In the genomic region with DNA sequence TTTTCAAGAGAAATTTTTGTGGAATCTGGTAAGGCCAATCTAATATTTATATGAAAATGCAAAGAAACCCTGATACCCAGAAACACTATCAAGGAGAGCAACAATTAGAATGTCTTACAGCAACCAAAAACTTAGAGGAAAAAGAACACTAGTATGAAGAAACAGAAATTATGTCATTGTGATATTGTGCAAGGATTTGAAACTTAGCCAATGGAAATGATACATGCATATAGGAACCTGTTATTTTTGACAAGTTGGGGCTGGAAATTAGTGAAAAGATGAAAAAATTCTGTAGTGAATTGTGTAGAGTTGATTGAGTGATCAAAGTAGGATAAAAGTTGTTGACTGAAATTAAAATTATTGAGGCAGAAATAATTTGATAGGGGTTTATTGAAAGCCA, we compare ENCODE assay signal across 17 cellular contexts.
DNase-seq lines count a peak whose midpoint lies in the region; ATAC-seq and TF ChIP-seq lines count a peak whose summit lies in the region.
"Had no signal": no experiment of that assay in that cellular context is flagged by ENCODE, and none has a peak within 500 bp of the region (broad histone marks: within the 10 kb centered on the region; RNA-seq: fewer than 3 reads in every experiment).

No MANE protein-coding gene starts in this region.

- no peak overlapping the region for H4K8ac ChIP-seq in mesenchymal stem cell (ENCODE audit: low read length)

- no peak overlapping the region for H3K18ac ChIP-seq in mesenchymal stem cell (ENCODE audit: low read depth in 1 of 2, low read length in 2 of 2)

- no peaks in the 10 kb centered on the region for H3K4me1 ChIP-seq in mesenchymal stem cell (ENCODE audit: control insufficient read depth, insufficient read depth, low read depth, low read length)
- H3K4me1 ChIP-seq: BLaER1 treated with 17β-estradiol and CSF1 and Interleukin-3, amounts not matched to agents 10 nM and 100 nM had no signal

- no peak overlapping the region for H3K4ac ChIP-seq in mesenchymal stem cell (ENCODE audit: low read depth in 1 of 2, low read length in 2 of 2)

- H3K27me3 ChIP-seq in mesenchymal stem cell (ENCODE audit: control insufficient read depth in 1 of 2, insufficient read depth in 1 of 2, low read length in 2 of 2) = no peaks in the 10 kb centered on the region
- H3K27me3 ChIP-seq: BLaER1 treated with 17β-estradiol and CSF1 and Interleukin-3, amounts not matched to agents 10 nM and 100 nM had no signal

- DNase-seq in NOMO-1 treated with DMSO at 0.1 percent for 48 hours (lab: John Stamatoyannopoulos, UW; ENCODE audit: unreplicated experiment) (peak; percentile 24), NOMO-1 treated with dmso at 0.1 percent for 144 hours (lab: John Stamatoyannopoulos, UW; ENCODE audit: unreplicated experiment) (no peak), NCI-H226 (peak; percentile 6), choroid plexus epithelial cell (ENCODE audit: low read depth) (peak; percentile 71), mesenchymal stem cell (peak; percentile 15), left lobe of liver (ENCODE audit: low spot score) (no peak), NCI-H510A (lab: John Stamatoyannopoulos, UW) (no peak)
- DNase-seq: H9, NCI-H1048, NCI-H1694, NCI-H446 treated with DMSO at 0.1 percent for 48 hours, NCI-H82, RPMI8226 had no signal

- no peaks in the 10 kb centered on the region for H3K36me3 ChIP-seq in mesenchymal stem cell (ENCODE audit: control insufficient read depth in 1 of 2, insufficient read depth in 2 of 2, low read depth in 1 of 2, low read length in 2 of 2)
- H3K36me3 ChIP-seq: BLaER1 treated with 17β-estradiol and CSF1 and Interleukin-3, amounts not matched to agents 10 nM and 100 nM had no signal

- H2BK15ac ChIP-seq in mesenchymal stem cell (ENCODE audit: low read depth, poor library complexity, severe bottlenecking) = no peak overlapping the region

- H3K23ac ChIP-seq in mesenchymal stem cell (ENCODE audit: low read length in 2 of 2) = no peak overlapping the region

- no peak overlapping the region for H2BK12ac ChIP-seq in mesenchymal stem cell (ENCODE audit: low read length in 2 of 2)

- ATAC-seq in left lobe of liver = no peak
- no peak for ATAC-seq in GM21381 (IDR thresholded peaks at IDR 0.05; ENCODE audit: unreplicated experiment)

- H2BK5ac ChIP-seq in mesenchymal stem cell (ENCODE audit: low read depth, low read length, poor library complexity, severe bottlenecking) = no peak overlapping the region

- H4K91ac ChIP-seq in mesenchymal stem cell (ENCODE audit: low read length) = no peak overlapping the region

- H3K9me3 ChIP-seq in mesenchymal stem cell (ENCODE audit: control insufficient read depth, low read length) = peaks cover 4% of the 10 kb centered on the region

- no peak overlapping the region for H3K27ac ChIP-seq in mesenchymal stem cell (ENCODE audit: low read length, poor library complexity, severe bottlenecking)
- H3K27ac ChIP-seq: 22Rv1; BLaER1 treated with 17β-estradiol and CSF1 and Interleukin-3, amounts not matched to agents 10 nM and 100 nM; SK-N-MC had no signal

- H2AFZ ChIP-seq in mesenchymal stem cell (ENCODE audit: low read depth, low read length) = no peak overlapping the region

- no peak overlapping the region for H2AK5ac ChIP-seq in mesenchymal stem cell (ENCODE audit: low read length, severe bottlenecking)

- H3K79me1 ChIP-seq in mesenchymal stem cell (replicated peaks; ENCODE audit: low read length, poor library complexity, severe bottlenecking) = no peaks in the 10 kb centered on the region

- no peak overlapping the region for H3K9ac ChIP-seq in mesenchymal stem cell (ENCODE audit: low read length)
- H3K9ac ChIP-seq: BLaER1 treated with 17β-estradiol and CSF1 and Interleukin-3, amounts not matched to agents 10 nM and 100 nM had no signal

- H3K4me3 ChIP-seq in choroid plexus epithelial cell (ENCODE audit: low read depth, low read length) = no peak overlapping the region
- no peak overlapping the region for H3K4me3 ChIP-seq in mesenchymal stem cell (ENCODE audit: insufficient read depth in 1 of 2, low read depth in 1 of 2, low read length in 2 of 2)
- H3K4me3 ChIP-seq: BLaER1 treated with 17β-estradiol and CSF1 and Interleukin-3, amounts not matched to agents 10 nM and 100 nM; SK-N-MC had no signal

- no peak overlapping the region for H3K4me2 ChIP-seq in mesenchymal stem cell (ENCODE audit: low read length, poor library complexity, severe bottlenecking)
- H3K4me2 ChIP-seq: BLaER1 treated with 17β-estradiol and CSF1 and Interleukin-3, amounts not matched to agents 10 nM and 100 nM had no signal

- no peak for TF ChIP-seq CTCF in choroid plexus epithelial cell (conservative IDR thresholded peaks at IDR 0.05; ENCODE audit: low read depth, low read length)

- no peak overlapping the region for H2BK120ac ChIP-seq in mesenchymal stem cell (ENCODE audit: low read depth, low read length)

- no peak overlapping the region for H3K14ac ChIP-seq in mesenchymal stem cell (ENCODE audit: low read length in 2 of 2)

Comparison
In these comparisons a context has a peak if more than half of its experiments do, and no peak if none do; other contexts are left out.
1. DNase-seq: peak in NOMO-1 treated with DMSO at 0.1 percent for 48 hours (single experiment), NCI-H226 (single experiment), choroid plexus epithelial cell (single experiment) and mesenchymal stem cell (single experiment); none in NOMO-1 treated with dmso at 0.1 percent for 144 hours (single experiment), left lobe of liver (single experiment) and NCI-H510A (single experiment).